Comparison of ENCODE assay signal across 8 cellular contexts in the genomic region with DNA sequence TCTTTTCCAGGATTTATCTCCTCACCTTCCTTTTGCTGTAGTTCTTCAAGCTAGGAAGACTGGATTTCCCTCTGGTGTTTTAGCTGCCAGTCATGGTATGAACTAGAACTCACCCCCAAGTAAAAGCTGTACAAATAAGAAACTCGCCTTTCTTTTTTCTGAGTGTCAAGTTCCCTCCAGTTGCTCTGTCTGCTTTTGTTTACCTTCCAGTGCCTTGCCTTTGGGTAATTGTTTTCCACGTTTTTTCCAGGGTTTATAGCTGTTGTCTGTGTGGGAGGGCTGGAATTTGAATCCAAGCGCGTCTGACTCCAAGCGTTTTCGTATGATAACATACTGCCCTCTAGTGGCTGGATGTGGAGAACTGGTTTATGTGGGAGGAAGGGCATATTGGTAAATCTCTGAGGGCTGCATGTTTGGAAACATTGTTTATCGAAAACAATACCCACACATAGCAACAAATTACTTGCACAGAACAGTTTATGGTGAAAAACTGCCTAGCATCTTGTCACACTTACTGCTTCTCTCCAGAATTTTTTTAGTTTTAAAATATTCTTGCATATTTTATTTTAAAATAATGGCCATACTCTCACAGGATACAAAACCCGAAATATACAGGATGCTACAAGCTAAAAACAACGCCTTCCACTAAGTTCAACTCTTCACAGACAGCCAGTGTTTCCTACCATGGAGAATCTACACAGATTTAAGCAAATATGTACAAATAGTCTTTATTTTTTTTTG. TPM values are rescaled to one million over a fixed set of nuclear protein-coding genes. Genes with fewer than 3 reads are reported as not detected.
DNase-seq lines count a peak whose midpoint lies in the region; ATAC-seq, FAIRE-seq and TF ChIP-seq lines count a peak whose summit lies in the region.

No MANE protein-coding gene starts in this region.

- POLR2A ChIA-PET in AG04450 (lab: Yijun Ruan, JAX), result interaction anchor here (0.5 to 1.6 kb wide), 8 partner anchors 19 to 75 kb away, joined by 3 to 8 read pairs (median 4); a partner anchor contains a TSS

- no peak overlapping the region for H3K9ac ChIP-seq in mammary epithelial cell (ENCODE audit: insufficient read depth, low read length)

- DNase-seq in AG04450 (ENCODE audit: low read depth, low spot score), result peak; percentile 86
- no peak for DNase-seq in GM12891 (ENCODE audit: insufficient read length, low spot score)
- peak; percentile 61 for DNase-seq in NCI-H2081 treated with DMSO at 0.1 percent for 48 hours (lab: John Stamatoyannopoulos, UW)
- peak; percentile 47 for DNase-seq in T1000 (lab: John Stamatoyannopoulos, UW)
- peak; percentile 72 for DNase-seq in mammary epithelial cell
- peak; percentile 98 for DNase-seq in inferior parietal cortex (ENCODE audit: extremely low spot score)
- DNase-seq in spleen, result no peak

- peak overlapping the region; percentile 71 for H3K4me2 ChIP-seq in mammary epithelial cell (ENCODE audit: insufficient read depth, low read depth, low read length)

- no peaks in the 10 kb centered on the region for H3K79me2 ChIP-seq in mammary epithelial cell (ENCODE audit: insufficient read depth, low read length)

- intact Hi-C loops in mammary epithelial cell (cut with micrococcal nuclease) (loop anchor here (1.0 to 2.0 kb wide), 5 partner anchors 23 to 320 kb away; no protein-coding TSS in a partner anchor), spleen (cut with DNase I; ENCODE audit: low total_unique reads) (loop anchor here (2.0 kb wide), 1 partner anchor 44 kb away; no protein-coding TSS in a partner anchor)

- dilution Hi-C loops in mammary epithelial cell (cut with HindIII; ENCODE audit: low sequenced_read_pairs), result no loop called here

- FAIRE-seq in GM12891 (lab: Jason Lieb, UNC), result peak; percentile 85

- TF ChIP-seq CTCF in AG04450 (IDR thresholded peaks at IDR 0.05; ENCODE audit: low read depth, low read length), result peak; percentile 91
- TF ChIP-seq CTCF in mammary epithelial cell (conservative IDR thresholded peaks at IDR 0.05 in 1 of 2, IDR thresholded peaks at IDR 0.05 in 1 of 2; ENCODE audit: extremely low read depth in 1 of 2, insufficient read depth in 1 of 2, low read depth in 1 of 2, low read length in 2 of 2), result peak; percentile 81 to 85
- peak; percentile 72 to 94 (median 91) for TF ChIP-seq CTCF in spleen (IDR thresholded peaks at IDR 0.05 in 8 of 11, conservative IDR thresholded peaks at IDR 0.05 in 3 of 11)

- WGBS in mammary epithelial cell (ENCODE audit: low coverage, missing lambda C conversion rate), result 9% methylated on average over 9 of the region's 9 CpGs
- 9 to 18% (median 11%) methylated on average over 9 of the region's 9 CpGs for WGBS in spleen, 5 donors

- in situ Hi-C loops in mammary epithelial cell (cut with MboI; ENCODE audit: low sequenced_read_pairs in 2 of 2), result no loop called here

- H3K4me1 ChIP-seq in mammary epithelial cell (ENCODE audit: insufficient read depth, low read length) (no peaks in the 10 kb centered on the region), spleen (peaks cover 0 to 39% (median 13%) of the 10 kb centered on the region in 6 donors)

- no TSS peak for BruUV-seq in mammary epithelial cell (replicated peaks; lab: Mats Ljungman, UMichigan)

- H3K36me3 ChIP-seq in mammary epithelial cell (ENCODE audit: insufficient read depth, low read length) (no peaks in the 10 kb centered on the region), spleen (peaks cover 0 to 35% (median 1%) of the 10 kb centered on the region in 6 donors)

- ATAC-seq in HG03175 (IDR thresholded peaks at IDR 0.05; ENCODE audit: unreplicated experiment), result no peak

- CTCF ChIA-PET in AG04450 (lab: Charles Lee), result interaction anchor here (0.5 to 3.6 kb wide), 36 partner anchors 8 to 175 kb away, joined by 3 to 46 read pairs (median 4); a partner anchor contains a TSS
- CTCF ChIA-PET in mammary epithelial cell (lab: Charles Lee; ENCODE audit: low non-redundant PET), result interaction anchor here (0.6 to 0.8 kb wide), 2 partner anchors 44 to 185 kb away, joined by 4 read pairs; a partner anchor contains a TSS

- H4K20me1 ChIP-seq in mammary epithelial cell (ENCODE audit: insufficient read depth, low read length), result no peaks in the 10 kb centered on the region

- H3K4me3 ChIP-seq in AG04450 (ENCODE audit: low read depth, low read length) (no peak overlapping the region), mammary epithelial cell (replicated peaks in 1 of 3; ENCODE audit: insufficient read depth in 1 of 3, low read depth in 2 of 3, low read length in 3 of 3) (no peak overlapping the region), spleen (no peak overlapping the region)

- H3K27me3 ChIP-seq in AG04450 (ENCODE audit: control insufficient read depth, insufficient read depth, low read length) (no peaks in the 10 kb centered on the region), mammary epithelial cell (ENCODE audit: insufficient read depth, low read length) (no peaks in the 10 kb centered on the region), spleen (replicated peaks in 1 of 7) (no peaks in the 10 kb centered on the region)

- H3K9me3 ChIP-seq in AG04450 (ENCODE audit: control insufficient read depth, insufficient read depth, low read length), result no peaks in the 10 kb centered on the region
- H3K9me3 ChIP-seq in mammary epithelial cell (replicated peaks; ENCODE audit: insufficient read depth, low read length), result no peaks in the 10 kb centered on the region
- no peaks in the 10 kb centered on the region for H3K9me3 ChIP-seq in spleen

- peak overlapping the region; percentile 71 for H2AFZ ChIP-seq in mammary epithelial cell (ENCODE audit: low read depth, low read length)

- TF ChIP-seq POLR2A in GM12891 (IDR thresholded peaks at IDR 0.05; ENCODE audit: low read depth, low read length) (no peak), spleen (IDR thresholded peaks at IDR 0.05) (no peak)

- no peak overlapping the region for H3K27ac ChIP-seq in AG04450 (ENCODE audit: low read depth, low read length)
- H3K27ac ChIP-seq in mammary epithelial cell (ENCODE audit: insufficient read depth, low read depth, low read length), result no peak overlapping the region
- H3K27ac ChIP-seq in spleen, result no peak overlapping the region

TF ChIP-seq in GM12891, 5 proteins besides CTCF, POLR2A, EP300 and RAD21:
- TF ChIP-seq PAX5 (IDR thresholded peaks at IDR 0.05; ENCODE audit: insufficient read depth, low read length, severe bottlenecking), result no peak
- TF ChIP-seq POU2F2 (IDR thresholded peaks at IDR 0.05; ENCODE audit: low read depth, low read length), result no peak
- TF ChIP-seq POLR2AphosphoS5 (IDR thresholded peaks at IDR 0.05; ENCODE audit: low read depth, low read length), result no peak
- TF ChIP-seq SPI1 (IDR thresholded peaks at IDR 0.05; ENCODE audit: low read depth, low read length), result no peak
- TF ChIP-seq TAF1 (IDR thresholded peaks at IDR 0.05; ENCODE audit: low read depth, low read length), result no peak

RNA-seq across cellular contexts. Expression of a gene that starts 19.2 kb away (rescaled TPM):
- polyA plus RNA-seq in AG04450 (2011; rRNA removed) (14.7 and 29.4 TPM in 2 replicates), mammary epithelial cell (0.05 TPM), spleen (10 to 100 TPM; 25.0 to 99.2 (median 89.9) TPM)
- 7.7 and 9.4 TPM in 2 replicates for polyA minus RNA-seq in AG04450 (2011; rRNA and poly(A)+ RNA removed)
- 0.94 TPM for polyA plus RNA-seq in GM12891 (2012; ENCODE audit: low read depth, missing spikeins)
- total RNA-seq in mammary epithelial cell (under 1 TPM; 0.49 to 0.50 TPM), spleen (10 to 100 TPM; 18.9 to 44.2 (median 42.8) TPM)
- polyA minus RNA-seq in mammary epithelial cell, result not detected

RNA-seq across cellular contexts. Expression of a gene that starts 33.4 kb away (rescaled TPM):
- polyA plus RNA-seq in AG04450 (2011; rRNA removed) (43.9 and 77.5 TPM in 2 replicates), mammary epithelial cell (59.7 TPM), spleen (100 to 1,000 TPM; 129 to 152 (median 149) TPM)
- 47.7 and 79.8 TPM in 2 replicates for polyA minus RNA-seq in AG04450 (2011; rRNA and poly(A)+ RNA removed)
- polyA plus RNA-seq in GM12891 (2012; ENCODE audit: low read depth, missing spikeins), result 49.2 TPM
- total RNA-seq in mammary epithelial cell (10 to 100 TPM; 43.6 to 50.7 TPM), spleen (10 to 100 TPM; 58.6 to 73.8 (median 70.0) TPM)
- 20.9 TPM for polyA minus RNA-seq in mammary epithelial cell

RNA-seq across cellular contexts. Expression of a gene that starts 34.1 kb away (rescaled TPM):
- 0.31 and 0.35 TPM in 2 replicates for polyA plus RNA-seq in AG04450 (2011; rRNA removed)
- polyA minus RNA-seq in AG04450 (2011; rRNA and poly(A)+ RNA removed), result 0.22 and 0.32 TPM in 2 replicates
- polyA plus RNA-seq in GM12891 (2012; ENCODE audit: low read depth, missing spikeins), result 1.1 TPM
- 10 to 100 TPM; 14.3 to 14.7 TPM for total RNA-seq in mammary epithelial cell
- 7.0 TPM for polyA plus RNA-seq in mammary epithelial cell
- not detected for polyA minus RNA-seq in mammary epithelial cell
- 1 to 10 TPM in 5 of 7 donors, under 1 TPM in 2; 0.37 to 7.9 (median 1.3) TPM for total RNA-seq in spleen
- 1 to 10 TPM in 2 of 3 donors, under 1 TPM in 1; 0.91 to 2.3 (median 1.3) TPM for polyA plus RNA-seq in spleen

RNA-seq across cellular contexts. Expression of a gene that starts 34.5 kb away (rescaled TPM):
- polyA plus RNA-seq in AG04450 (2011; rRNA removed) (46.1 and 68.1 TPM in 2 replicates), mammary epithelial cell (2.5 TPM), spleen (100 to 1,000 TPM; 144 to 364 (median 279) TPM)
- 21.6 and 22.1 TPM in 2 replicates for polyA minus RNA-seq in AG04450 (2011; rRNA and poly(A)+ RNA removed)
- 1.4 TPM for polyA plus RNA-seq in GM12891 (2012; ENCODE audit: low read depth, missing spikeins)
- total RNA-seq in mammary epithelial cell (10 to 100 TPM in 1 of 2 donors, 1 to 10 TPM in 1; 2.8 to 19.5 TPM), spleen (100 to 1,000 TPM; 273 to 616 (median 435) TPM)
- not detected for polyA minus RNA-seq in mammary epithelial cell

RNA-seq across cellular contexts. Expression of a gene that starts 44.0 kb away (rescaled TPM):
- polyA plus RNA-seq in AG04450 (2011; rRNA removed), result 0.36 and 0.66 TPM in 2 replicates
- polyA minus RNA-seq in AG04450 (2011; rRNA and poly(A)+ RNA removed), result 0.65 and 0.74 TPM in 2 replicates
- polyA plus RNA-seq in GM12891 (2012; ENCODE audit: low read depth, missing spikeins), result 5.4 TPM
- total RNA-seq in mammary epithelial cell, result 10 to 100 TPM in 1 of 2 donors, 1 to 10 TPM in 1; 3.5 to 23.0 TPM
- 0.91 TPM for polyA plus RNA-seq in mammary epithelial cell
- polyA minus RNA-seq in mammary epithelial cell, result 7.4 TPM
- total RNA-seq in spleen, result 10 to 100 TPM; 18.8 to 44.3 (median 34.6) TPM
- 10 to 100 TPM in 1 of 3 donors, 1 to 10 TPM in 2; 3.7 to 21.4 (median 3.9) TPM for polyA plus RNA-seq in spleen

Comparison
In these comparisons a context has a peak if more than half of its experiments do, and no peak if none do; other contexts are left out.
1. DNase-seq: peak in AG04450 (single experiment), NCI-H2081 treated with DMSO at 0.1 percent for 48 hours (single experiment), T1000 (single experiment), mammary epithelial cell (single experiment) and inferior parietal cortex (single experiment); none in GM12891 (single experiment) and spleen (single experiment).
2. RNA of a gene that starts 19.2 kb away (polyA plus RNA-seq): 25.0 to 99.2 TPM in spleen and 14.7 to 29.4 TPM in AG04450; 0.05 TPM in mammary epithelial cell (single experiment); every median in the first group is over 10 times any median in the second.
3. Peak in every context shown above with its lines, with median percentiles within 50 percentile points of each other: CTCF ChIP-seq.